1 cellular context compared by ENCODE assay signal in genomic region chr1:26706315-26706714, GRCh38.
A peak's percentile ranks its signal among the peaks of the same experiment; 100 is the strongest.
TF ChIP-seq lines count a peak whose summit lies in the region.

No MANE protein-coding gene starts in this region.

TF ChIP-seq in GM12878, 131 proteins besides CTCF, POLR2A, EP300 and RAD21 (continued from another document):
- TF ChIP-seq SIN3A (IDR thresholded peaks at IDR 0.05; ENCODE audit: low read depth, low read length), result peak; percentile 84
- TF ChIP-seq MLLT1 (IDR thresholded peaks at IDR 0.05), result no peak
- no peak for TF ChIP-seq ZNF687 (IDR thresholded peaks at IDR 0.05)
- no peak for TF ChIP-seq CREB1 (IDR thresholded peaks at IDR 0.05; ENCODE audit: low read depth)
- TF ChIP-seq RB1 (IDR thresholded peaks at IDR 0.05; ENCODE audit: borderline replicate concordance), result no peak
- no peak for TF ChIP-seq NFYA (IDR thresholded peaks at IDR 0.05; ENCODE audit: borderline replicate concordance, low read depth, low read length)
- TF ChIP-seq FOS (IDR thresholded peaks at IDR 0.05; ENCODE audit: borderline replicate concordance, extremely low read depth, insufficient read length), result no peak
- no peak for TF ChIP-seq ZBTB33 (IDR thresholded peaks at IDR 0.05)
- TF ChIP-seq YBX1 (IDR thresholded peaks at IDR 0.05), result no peak
- TF ChIP-seq IRF3 (IDR thresholded peaks at IDR 0.05), result no peak
- TF ChIP-seq MAX (IDR thresholded peaks at IDR 0.05; ENCODE audit: low read depth, low read length), result peak; percentile 61; the same call in 1 of the 2 replicates
- no peak for TF ChIP-seq CUX1 (IDR thresholded peaks at IDR 0.05; ENCODE audit: insufficient replicate concordance, low read depth, low read length)
- TF ChIP-seq ZNF274 (IDR thresholded peaks at IDR 0.05; ENCODE audit: insufficient read depth, insufficient read length), result no peak
- no peak for TF ChIP-seq RBBP5 (conservative IDR thresholded peaks at IDR 0.05)
- no peak for TF ChIP-seq BMI1 (IDR thresholded peaks at IDR 0.05; ENCODE audit: borderline replicate concordance)
- no peak for TF ChIP-seq SMAD1 (IDR thresholded peaks at IDR 0.05; ENCODE audit: low read depth, partially characterized antibody)
- TF ChIP-seq DPF2 (IDR thresholded peaks at IDR 0.05), result no peak
- TF ChIP-seq CEBPB (IDR thresholded peaks at IDR 0.05; ENCODE audit: borderline replicate concordance in 1 of 2, low read depth in 2 of 2, low read length in 2 of 2), result no peak
- no peak for TF ChIP-seq SIX5 (IDR thresholded peaks at IDR 0.05; ENCODE audit: low read depth, low read length, severe bottlenecking)
- TF ChIP-seq HDAC6 (IDR thresholded peaks at IDR 0.05; ENCODE audit: unreplicated experiment), result no peak
- TF ChIP-seq NBN (IDR thresholded peaks at IDR 0.05), result no peak
- no peak for TF ChIP-seq STAT1 (conservative IDR thresholded peaks at IDR 0.05)
- peak; percentile 85 for TF ChIP-seq MXI1 (IDR thresholded peaks at IDR 0.05; ENCODE audit: low read depth, low read length)
- no peak for TF ChIP-seq JUNB (IDR thresholded peaks at IDR 0.05)
- no peak for TF ChIP-seq ATF3 (IDR thresholded peaks at IDR 0.05; ENCODE audit: borderline replicate concordance, extremely low read depth, low read depth, low read length)
- TF ChIP-seq ZNF207 (IDR thresholded peaks at IDR 0.05; ENCODE audit: borderline replicate concordance), result no peak
- TF ChIP-seq POLR2AphosphoS5 (IDR thresholded peaks at IDR 0.05; ENCODE audit: low read length), result no peak; the same call in 1 of the 2 replicates
- TF ChIP-seq SRF (IDR thresholded peaks at IDR 0.05; ENCODE audit: low read depth in 2 of 2, low read length in 2 of 2), result no peak
- no peak for TF ChIP-seq GABPA (IDR thresholded peaks at IDR 0.05; ENCODE audit: low read depth)
